ENCODE assay signal across 10 cellular contexts in the genomic region with DNA sequence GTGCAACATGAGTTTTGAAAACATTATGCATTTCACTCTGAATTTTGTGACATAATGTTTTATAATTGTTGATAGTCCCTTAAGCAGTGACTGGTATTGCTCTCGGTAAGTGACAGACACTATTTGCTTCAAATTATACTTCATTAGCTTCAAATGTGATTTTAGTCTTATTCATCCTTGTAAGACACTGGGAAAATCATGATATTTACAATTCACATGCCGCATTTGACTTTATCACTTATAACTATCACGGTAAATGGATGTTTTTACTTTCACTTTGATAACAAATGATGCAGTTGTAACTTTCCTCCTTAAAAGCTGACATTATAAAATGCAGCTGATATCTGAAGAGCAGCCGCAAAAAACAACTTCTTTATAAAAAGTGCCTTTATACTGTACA. TPM values are rescaled to one million over a fixed set of nuclear protein-coding genes. Genes with fewer than 3 reads are reported as not detected.
DNase-seq lines count a peak whose midpoint lies in the region; ATAC-seq and TF ChIP-seq lines count a peak whose summit lies in the region.
"Had no signal": no experiment of that assay in that cellular context is flagged by ENCODE, and none has a peak within 500 bp of the region (broad histone marks: within the 10 kb centered on the region; RNA-seq: fewer than 3 reads in every experiment).

No MANE protein-coding gene starts in this region.

- intact Hi-C loops in psoas muscle (cut with DNase I): loop anchor here (5.0 to 10.0 kb wide), 2 partner anchors 147 to 1270 kb away; no protein-coding TSS in a partner anchor
- intact Hi-C loops in sciatic nerve (cut with DNase I): no loop called here

- no peaks in the 10 kb centered on the region for H3K79me2 ChIP-seq in DND-41 (ENCODE audit: insufficient read depth, low read length)

- H3K4me3 ChIP-seq in DND-41 (ENCODE audit: low read depth in 1 of 2, low read length in 2 of 2) (peak overlapping the region in 1 of 2 experiments; percentile 30; a peak in 2 of 4 replicates), coronary artery (peak overlapping the region; percentile 60), psoas muscle (peak overlapping the region; percentile 30)

- DNase-seq in DND-41: no peak
- peak; percentile 49 for DNase-seq in OCI-M1 (lab: John Stamatoyannopoulos, UW)
- no peak for DNase-seq in coronary artery (ENCODE audit: low spot score)
- DNase-seq in psoas muscle: no peak
- no peak for DNase-seq in substantia nigra (lab: John Stamatoyannopoulos, UW)
- no peak for DNase-seq in sciatic nerve (ENCODE audit: low spot score)
- DNase-seq: NCI-H1105; stimulated activated CD4-positive, alpha-beta T cell treated with anti-CD3 and anti-CD28 coated beads, Interleukin-4, amount 100 ng/mL, for 24 hours had no signal

- H3K36me3 ChIP-seq in DND-41 (ENCODE audit: insufficient read depth, low read length) (peaks cover 19% of the 10 kb centered on the region), psoas muscle (ENCODE audit: insufficient read depth in 1 of 2, low read depth in 1 of 2) (peaks cover 0 to 2% of the 10 kb centered on the region in 2 donors)

- H3K9me3 ChIP-seq in DND-41 (ENCODE audit: insufficient read depth, low read length, severe bottlenecking) (no peaks in the 10 kb centered on the region), psoas muscle (no peaks in the 10 kb centered on the region)

- ATAC-seq in DND-41 (ENCODE audit: insufficient read depth, low read depth): no peak
- ATAC-seq in psoas muscle: no peak
- ATAC-seq in HG03439 (IDR thresholded peaks at IDR 0.05; ENCODE audit: unreplicated experiment): no peak
- ATAC-seq in sciatic nerve: no peak
- ATAC-seq in HG03280 (IDR thresholded peaks at IDR 0.05; ENCODE audit: unreplicated experiment): no peak

- WGBS in psoas muscle, 3 donors: 45 to 64% (median 60%) methylated on average over 4 of the region's 4 CpGs

- H3K9ac ChIP-seq in DND-41 (ENCODE audit: low read depth, low read length): 0 out of 2 replicates have a peak overlapping the region, but pooled peaks have one; percentile 20

- H4K20me1 ChIP-seq in DND-41 (ENCODE audit: insufficient read depth, low read length): no peaks in the 10 kb centered on the region

- H3K4me1 ChIP-seq in DND-41 (ENCODE audit: insufficient read depth, low read length) (peaks cover 27% of the 10 kb centered on the region), psoas muscle (no peaks in the 10 kb centered on the region)

- peak overlapping the region; percentile 44 for H3K4me2 ChIP-seq in DND-41 (ENCODE audit: insufficient read depth, low read length)

- no peaks in the 10 kb centered on the region for H3K27me3 ChIP-seq in DND-41 (ENCODE audit: insufficient read depth, low read length, poor library complexity)
- H3K27me3 ChIP-seq in psoas muscle (ENCODE audit: insufficient read depth in 3 of 3, low read length in 2 of 3): no peaks in the 10 kb centered on the region

- TF ChIP-seq CTCF in DND-41 (IDR thresholded peaks at IDR 0.05; ENCODE audit: borderline replicate concordance, extremely low read depth, low read length, poor library complexity, severe bottlenecking) (no peak), coronary artery (IDR thresholded peaks at IDR 0.05) (no peak), psoas muscle (IDR thresholded peaks at IDR 0.05) (no peak)

- H3K27ac ChIP-seq in DND-41 (ENCODE audit: low read length): peak overlapping the region; percentile 25; the same call in 1 of the 2 replicates
- peak overlapping the region in 1 of 2 donors; percentile 61 for H3K27ac ChIP-seq in coronary artery
- H3K27ac ChIP-seq in psoas muscle: no peak overlapping the region
- H3K27ac ChIP-seq in substantia nigra (ENCODE audit: low read depth, low read length, poor library complexity, severe bottlenecking): no peak overlapping the region

- H2AFZ ChIP-seq in DND-41 (ENCODE audit: low read depth, low read length): 0 out of 2 replicates have a peak overlapping the region, but pooled peaks have one; percentile 2

RNA-seq across cellular contexts. Expression of a gene that starts 44.1 kb away (rescaled TPM):
- total RNA-seq in psoas muscle (under 1 TPM; 0.36 to 0.91 (median 0.68) TPM), sciatic nerve (11.0 TPM)
- under 1 TPM; 0.10 to 0.86 (median 0.17) TPM for polyA plus RNA-seq in psoas muscle
